Comparison of ENCODE assay signal across 16 cellular contexts in the genomic region with DNA sequence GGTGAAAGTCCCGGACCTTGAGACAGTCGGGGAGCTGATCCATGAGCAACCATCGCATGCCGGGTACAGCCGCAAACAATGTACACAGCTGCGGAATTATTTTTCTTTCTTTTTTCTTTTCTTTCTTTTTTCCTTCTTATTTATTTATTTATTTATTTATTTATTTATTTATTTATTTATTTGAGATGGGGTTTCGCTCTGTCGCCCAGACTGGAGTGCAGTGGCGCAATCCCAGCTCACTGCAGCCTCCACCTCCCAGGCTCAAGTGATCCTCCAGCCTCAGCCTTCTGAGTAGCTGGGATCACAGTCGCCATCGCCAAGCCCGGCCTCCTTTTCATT. TPM values are rescaled to one million over a fixed set of nuclear protein-coding genes. Genes with fewer than 3 reads are reported as not detected.
DNase-seq lines count a peak whose midpoint lies in the region; ATAC-seq, FAIRE-seq and TF ChIP-seq lines count a peak whose summit lies in the region.
"Had no signal": no experiment of that assay in that cellular context is flagged by ENCODE, and none has a peak within 500 bp of the region (broad histone marks: within the 10 kb centered on the region; RNA-seq: fewer than 3 reads in every experiment).

No MANE protein-coding gene starts in this region.

- H3K4me3 ChIP-seq in astrocyte (ENCODE audit: insufficient read depth, low read depth, low read length), result no peak overlapping the region
- no peak overlapping the region for H3K4me3 ChIP-seq in mesenchymal stem cell (ENCODE audit: insufficient read depth in 1 of 2, low read depth in 1 of 2, low read length in 2 of 2)
- H3K4me3 ChIP-seq in upper lobe of right lung, result no peak overlapping the region
- H3K4me3 ChIP-seq: GM12878, pancreas, thyroid gland had no signal

- H2AFZ ChIP-seq in astrocyte (ENCODE audit: low read depth, low read length), result peak overlapping the region; percentile 52
- no peak overlapping the region for H2AFZ ChIP-seq in mesenchymal stem cell (ENCODE audit: low read depth, low read length)

- H3K4me1 ChIP-seq in astrocyte (ENCODE audit: insufficient read depth, low read length) (no peaks in the 10 kb centered on the region), mesenchymal stem cell (ENCODE audit: control insufficient read depth, insufficient read depth, low read depth, low read length) (peaks cover 9% of the 10 kb centered on the region), upper lobe of right lung (no peaks in the 10 kb centered on the region)
- H3K4me1 ChIP-seq: BE2C, pancreas, thyroid gland had no signal

- H3K79me2 ChIP-seq in astrocyte (ENCODE audit: insufficient read depth, low read length), result no peaks in the 10 kb centered on the region

- no peak overlapping the region for H3K23ac ChIP-seq in mesenchymal stem cell (ENCODE audit: low read length in 2 of 2)

- H2BK15ac ChIP-seq in mesenchymal stem cell (ENCODE audit: low read depth, poor library complexity, severe bottlenecking), result no peak overlapping the region

- H2BK120ac ChIP-seq in mesenchymal stem cell (ENCODE audit: low read depth, low read length), result no peak overlapping the region

- DNase-seq in stimulated activated naive CD8-positive, alpha-beta T cell treated with anti-CD3 and anti-CD28 coated beads, Interleukin-15, amount 100 ng/mL, for 72 hours, result no peak
- DNase-seq in stimulated activated naive CD8-positive, alpha-beta T cell treated with anti-CD3 and anti-CD28 coated beads, Interleukin-15, Interleukin-2, amounts not matched to agents 100 U/mL and 50 U/mL, for 24 hours, result no peak
- DNase-seq in astrocyte (ENCODE audit: low read depth) (no peak), mesenchymal stem cell (no peak), upper lobe of right lung (no peak), head of caudate nucleus (no peak), endothelial cell (ENCODE audit: low spot score) (no peak), COLO829 (ENCODE audit: low spot score) (no peak)
- DNase-seq: NCI-H1105 had no signal

- H3K4me3 Mint-ChIP-seq in stimulated activated naive CD8-positive, alpha-beta T cell treated with anti-CD3 and anti-CD28 coated beads, Interleukin-15, amount 100 ng/mL, for 72 hours, result no peak overlapping the region
- no peak overlapping the region for H3K4me3 Mint-ChIP-seq in astrocyte (ENCODE audit: unreplicated experiment)
- no peak overlapping the region for H3K4me3 Mint-ChIP-seq in endothelial cell (ENCODE audit: unreplicated experiment)
- H3K4me3 Mint-ChIP-seq: activated naive CD8-positive, alpha-beta T cell treated with anti-CD3 and anti-CD28 coated beads for 36 hours; T-cell had no signal

- no peaks in the 10 kb centered on the region for H3K79me1 ChIP-seq in mesenchymal stem cell (replicated peaks; ENCODE audit: low read length, poor library complexity, severe bottlenecking)

- peaks cover 9 to 10% of the 10 kb centered on the region in 2 donors for H3K9me3 Mint-ChIP-seq in stimulated activated naive CD8-positive, alpha-beta T cell treated with anti-CD3 and anti-CD28 coated beads, Interleukin-15, amount 100 ng/mL, for 72 hours
- H3K9me3 Mint-ChIP-seq in astrocyte (ENCODE audit: unreplicated experiment) (peaks cover 8% of the 10 kb centered on the region), endothelial cell (ENCODE audit: unreplicated experiment) (no peaks in the 10 kb centered on the region)
- H3K9me3 Mint-ChIP-seq: activated naive CD8-positive, alpha-beta T cell treated with anti-CD3 and anti-CD28 coated beads for 36 hours; T-cell had no signal

- no peak overlapping the region for H3K14ac ChIP-seq in mesenchymal stem cell (ENCODE audit: low read length in 2 of 2)

- no peak overlapping the region for H3K18ac ChIP-seq in mesenchymal stem cell (ENCODE audit: low read depth in 1 of 2, low read length in 2 of 2)

- H3K36me3 Mint-ChIP-seq in astrocyte (ENCODE audit: low read depth, unreplicated experiment), result no peaks in the 10 kb centered on the region
- peaks cover 4% of the 10 kb centered on the region for H3K36me3 Mint-ChIP-seq in endothelial cell (ENCODE audit: low read depth, unreplicated experiment)
- H3K36me3 Mint-ChIP-seq: activated naive CD8-positive, alpha-beta T cell treated with anti-CD3 and anti-CD28 coated beads for 36 hours; T-cell had no signal

- ATAC-seq in stimulated activated naive CD8-positive, alpha-beta T cell treated with anti-CD3 and anti-CD28 coated beads, Interleukin-15, amount 100 ng/mL, for 72 hours, result peak; percentile 10
- ATAC-seq in stimulated activated naive CD8-positive, alpha-beta T cell treated with anti-CD3 and anti-CD28 coated beads, Interleukin-15, Interleukin-2, amounts not matched to agents 100 U/mL and 50 U/mL, for 24 hours, result no peak
- no peak for ATAC-seq in upper lobe of right lung

- H3K36me3 ChIP-seq in astrocyte (ENCODE audit: insufficient read depth, low read length) (no peaks in the 10 kb centered on the region), mesenchymal stem cell (ENCODE audit: control insufficient read depth in 1 of 2, insufficient read depth in 2 of 2, low read depth in 1 of 2, low read length in 2 of 2) (no peaks in the 10 kb centered on the region), upper lobe of right lung (no peaks in the 10 kb centered on the region)
- H3K36me3 ChIP-seq: BE2C, pancreas, thyroid gland had no signal

- intact Hi-C loops in upper lobe of right lung (cut with DNase I), result loop anchor here (10.0 kb wide), 1 partner anchor 80 kb away; no protein-coding TSS in a partner anchor
- intact Hi-C loops in head of caudate nucleus (cut with DNase I), result no loop called here

- no peak overlapping the region for H2BK12ac ChIP-seq in mesenchymal stem cell (ENCODE audit: low read length in 2 of 2)

- no peak overlapping the region for H4K8ac ChIP-seq in mesenchymal stem cell (ENCODE audit: low read length)

- no peak overlapping the region for H2BK5ac ChIP-seq in mesenchymal stem cell (ENCODE audit: low read depth, low read length, poor library complexity, severe bottlenecking)

- H3K27me3 Mint-ChIP-seq in stimulated activated naive CD8-positive, alpha-beta T cell treated with anti-CD3 and anti-CD28 coated beads, Interleukin-15, amount 100 ng/mL, for 72 hours, result peaks cover 54% of the 10 kb centered on the region
- peaks cover 56% of the 10 kb centered on the region for H3K27me3 Mint-ChIP-seq in astrocyte (ENCODE audit: low read depth, unreplicated experiment)
- H3K27me3 Mint-ChIP-seq in endothelial cell (ENCODE audit: unreplicated experiment), result peaks cover 18% of the 10 kb centered on the region

- no peak for FAIRE-seq in astrocyte (lab: Jason Lieb, UNC)
- FAIRE-seq: GM12878, pancreas had no signal

- no peaks in the 10 kb centered on the region for H4K20me1 ChIP-seq in astrocyte (ENCODE audit: insufficient read depth, low read length)

- H2AK5ac ChIP-seq in mesenchymal stem cell (ENCODE audit: low read length, severe bottlenecking), result no peak overlapping the region

- peaks cover 6% of the 10 kb centered on the region for H3K27me3 ChIP-seq in astrocyte (ENCODE audit: insufficient read depth, low read length)
- peaks cover 22 to 76% of the 10 kb centered on the region in 2 experiments for H3K27me3 ChIP-seq in mesenchymal stem cell (ENCODE audit: control insufficient read depth in 1 of 2, insufficient read depth in 1 of 2, low read length in 2 of 2)
- H3K27me3 ChIP-seq in upper lobe of right lung, result peaks cover 15% of the 10 kb centered on the region
- H3K27me3 ChIP-seq: pancreas, thyroid gland had no signal

- 66% methylated on average over 6 of the region's 12 CpGs for WGBS in mesenchymal stem cell

- H3K9me3 ChIP-seq in astrocyte (ENCODE audit: insufficient read depth, low read depth, low read length) (no peaks in the 10 kb centered on the region), mesenchymal stem cell (ENCODE audit: control insufficient read depth, low read length) (no peaks in the 10 kb centered on the region), upper lobe of right lung (no peaks in the 10 kb centered on the region)
- H3K9me3 ChIP-seq: BE2C, pancreas, thyroid gland had no signal

- peaks cover 13% of the 10 kb centered on the region for H3K4me1 Mint-ChIP-seq in stimulated activated naive CD8-positive, alpha-beta T cell treated with anti-CD3 and anti-CD28 coated beads, Interleukin-15, amount 100 ng/mL, for 72 hours
- no peaks in the 10 kb centered on the region for H3K4me1 Mint-ChIP-seq in astrocyte (ENCODE audit: low read depth, unreplicated experiment)
- no peaks in the 10 kb centered on the region for H3K4me1 Mint-ChIP-seq in endothelial cell (ENCODE audit: unreplicated experiment)
- H3K4me1 Mint-ChIP-seq: activated naive CD8-positive, alpha-beta T cell treated with anti-CD3 and anti-CD28 coated beads for 36 hours; T-cell had no signal

- H3K27ac ChIP-seq in astrocyte (ENCODE audit: low read depth, low read length) (no peak overlapping the region), mesenchymal stem cell (ENCODE audit: low read length, poor library complexity, severe bottlenecking) (no peak overlapping the region), upper lobe of right lung (no peak overlapping the region)
- H3K27ac ChIP-seq: pancreas, thyroid gland had no signal

- H3K4me2 ChIP-seq in astrocyte (ENCODE audit: low read length) (peak overlapping the region; percentile 79), mesenchymal stem cell (ENCODE audit: low read length, poor library complexity, severe bottlenecking) (peak overlapping the region; percentile 57)

- H4K91ac ChIP-seq in mesenchymal stem cell (ENCODE audit: low read length), result no peak overlapping the region

- H3K9ac ChIP-seq in astrocyte (ENCODE audit: low read length) (no peak overlapping the region), mesenchymal stem cell (ENCODE audit: low read length) (no peak overlapping the region)

- H3K27ac Mint-ChIP-seq in stimulated activated naive CD8-positive, alpha-beta T cell treated with anti-CD3 and anti-CD28 coated beads, Interleukin-15, amount 100 ng/mL, for 72 hours, result no peak overlapping the region
- H3K27ac Mint-ChIP-seq in astrocyte (ENCODE audit: unreplicated experiment), result no peak overlapping the region
- no peak overlapping the region for H3K27ac Mint-ChIP-seq in endothelial cell (ENCODE audit: unreplicated experiment)
- H3K27ac Mint-ChIP-seq: activated naive CD8-positive, alpha-beta T cell treated with anti-CD3 and anti-CD28 coated beads for 36 hours; T-cell had no signal

- TF ChIP-seq CTCF in astrocyte (IDR thresholded peaks at IDR 0.05; ENCODE audit: insufficient read depth, low read depth, low read length) (no peak), upper lobe of right lung (IDR thresholded peaks at IDR 0.05) (peak; percentile 4), endothelial cell (IDR thresholded peaks at IDR 0.05; ENCODE audit: unreplicated experiment) (no peak)

- no peak overlapping the region for H3K4ac ChIP-seq in mesenchymal stem cell (ENCODE audit: low read depth in 1 of 2, low read length in 2 of 2)

RNA-seq across cellular contexts. Expression of gene PERM1, which starts 2.6 kb away (rescaled TPM):
- 0.20 TPM in 1 of 2 replicates, not detected in the other for total RNA-seq in astrocyte
- not detected for polyA plus RNA-seq in mesenchymal stem cell (2013, experiment 1 of 2)
- polyA plus RNA-seq in mesenchymal stem cell (2013, experiment 2 of 2), result not detected
- total RNA-seq in upper lobe of right lung, result 0.35 TPM
- total RNA-seq in endothelial cell (ENCODE audit: unreplicated experiment), result not detected
- total RNA-seq: activated naive CD8-positive, alpha-beta T cell treated with anti-CD3 and anti-CD28 coated beads for 36 hours; GM12878; lung microvascular endothelial cell; T-cell had no signal
- polyA plus RNA-seq: GM12878 had no signal

RNA-seq across cellular contexts. Expression of gene HES4, which starts 15.5 kb away (rescaled TPM):
- total RNA-seq in astrocyte (149 and 169 TPM in 2 replicates), upper lobe of right lung (26.8 TPM), endothelial cell (ENCODE audit: unreplicated experiment) (144 TPM)
- 28.5 TPM for polyA plus RNA-seq in mesenchymal stem cell (2013, experiment 1 of 2)
- 25.8 TPM for polyA plus RNA-seq in mesenchymal stem cell (2013, experiment 2 of 2)

RNA-seq across cellular contexts. Expression of gene PLEKHN1, which starts 18.2 kb away (rescaled TPM):
- 2.1 and 2.4 TPM in 2 replicates for total RNA-seq in astrocyte
- polyA plus RNA-seq in mesenchymal stem cell (2013, experiment 1 of 2), result 0.75 TPM
- 0.60 TPM for polyA plus RNA-seq in mesenchymal stem cell (2013, experiment 2 of 2)
- 2.1 TPM for total RNA-seq in upper lobe of right lung
- total RNA-seq in endothelial cell (ENCODE audit: unreplicated experiment), result not detected

RNA-seq across cellular contexts. Expression of gene KLHL17, which starts 24.1 kb away (rescaled TPM):
- total RNA-seq in astrocyte, result 25.6 and 25.9 TPM in 2 replicates
- 11.5 TPM for polyA plus RNA-seq in mesenchymal stem cell (2013, experiment 1 of 2)
- polyA plus RNA-seq in mesenchymal stem cell (2013, experiment 2 of 2), result 12.5 TPM
- total RNA-seq in upper lobe of right lung, result 17.0 TPM
- 18.7 TPM for total RNA-seq in endothelial cell (ENCODE audit: unreplicated experiment)

RNA-seq across cellular contexts. Expression of gene NOC2L, which starts 25.4 kb away (rescaled TPM):
- total RNA-seq in astrocyte (83.7 and 91.4 TPM in 2 replicates), upper lobe of right lung (54.5 TPM), endothelial cell (ENCODE audit: unreplicated experiment) (56.5 TPM)
- 32.5 TPM for polyA plus RNA-seq in mesenchymal stem cell (2013, experiment 1 of 2)
- 33.0 TPM for polyA plus RNA-seq in mesenchymal stem cell (2013, experiment 2 of 2)
